Comparison of ENCODE assay signal across 22 cellular contexts in the genomic region with DNA sequence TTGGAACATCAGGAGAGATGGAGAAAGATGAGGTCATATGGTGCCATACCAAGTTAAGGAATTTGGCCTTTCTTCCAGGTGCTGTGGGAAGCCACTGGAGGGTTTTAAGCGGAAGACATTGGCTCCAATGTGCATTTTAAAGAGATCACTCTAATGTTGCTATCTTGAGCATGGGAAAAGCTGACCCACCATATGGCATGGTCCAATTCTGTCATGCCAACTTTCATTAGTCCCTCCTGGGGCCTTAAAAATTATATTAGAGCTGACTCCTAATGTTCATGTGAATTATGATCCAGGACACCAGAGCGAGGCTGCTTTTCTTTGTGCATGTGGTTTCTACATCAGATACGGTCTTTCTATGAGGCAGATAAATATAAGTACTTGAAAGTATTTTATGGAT.
"Had no signal": no experiment of that assay in that cellular context is flagged by ENCODE, and none has a peak within 500 bp of the region (broad histone marks: within the 10 kb centered on the region; RNA-seq: fewer than 3 reads in every experiment).

No MANE protein-coding gene starts in this region.

- H3K27ac Mint-ChIP-seq: dendritic cell treated with granulocyte-macrophage colony-stimulating factor and Interleukin-4, amounts not matched to agents 40 ng/mL and 50 ng/mL, for 4 days; effector memory CD8-positive, alpha-beta T cell; endodermal cell had no signal

- H3K27me3 Mint-ChIP-seq: dendritic cell treated with granulocyte-macrophage colony-stimulating factor and Interleukin-4, amounts not matched to agents 40 ng/mL and 50 ng/mL, for 4 days had no signal

- ATAC-seq: effector memory CD8-positive, alpha-beta T cell; esophagus mucosa; foreskin keratinocyte; gastrocnemius medialis; gastroesophageal sphincter; heart left ventricle; heart right ventricle had no signal

- H3K4me3 Mint-ChIP-seq: dendritic cell treated with granulocyte-macrophage colony-stimulating factor and Interleukin-4, amounts not matched to agents 40 ng/mL and 50 ng/mL, for 4 days; effector memory CD8-positive, alpha-beta T cell; endodermal cell had no signal

- H3K4me1 Mint-ChIP-seq: endodermal cell had no signal

- DNase-seq: colonic mucosa; cortex of kidney; dermis blood vessel endothelial cell; dorsolateral prefrontal cortex; effector CD4-positive, alpha-beta T cell; effector CD8-positive, alpha-beta T cell; effector memory CD4-positive, alpha-beta T cell; effector memory CD8-positive, alpha-beta T cell; endodermal cell; erythroblast; esophagus squamous epithelium; foreskin fibroblast; foreskin keratinocyte; foreskin melanocyte; gastrocnemius medialis; glutamatergic neuron; head of caudate nucleus; heart left ventricle; heart right ventricle had no signal

- H3K9me3 Mint-ChIP-seq: effector memory CD8-positive, alpha-beta T cell; endodermal cell had no signal
